In the genomic region with DNA sequence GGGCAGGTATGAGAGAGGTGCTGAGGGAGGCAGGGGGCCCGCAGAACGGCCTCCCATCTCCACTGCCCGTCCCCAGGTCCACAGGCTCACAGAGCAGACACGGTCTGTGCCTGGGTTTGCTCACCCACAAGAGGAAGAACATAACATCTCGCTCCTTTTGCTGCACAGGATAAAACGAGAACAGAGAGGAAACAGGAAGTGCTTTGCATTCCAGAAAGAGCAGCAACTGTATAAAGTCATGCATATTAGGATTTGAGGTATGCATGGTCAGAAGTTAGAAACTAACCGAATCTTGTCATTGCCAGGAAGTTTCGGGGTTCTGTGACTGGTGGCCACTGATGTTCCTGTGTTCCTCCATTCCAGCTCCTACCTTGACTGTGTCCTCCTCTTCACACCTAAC, we compare ENCODE assay signal across 1 cellular context.
TF ChIP-seq lines count a peak whose summit lies in the region.

No MANE protein-coding gene starts in this region.

TF ChIP-seq in WTC11, 78 proteins besides CTCF, POLR2A, EP300 and RAD21 (continued from another document):
- TF ChIP-seq, protein P1, sequence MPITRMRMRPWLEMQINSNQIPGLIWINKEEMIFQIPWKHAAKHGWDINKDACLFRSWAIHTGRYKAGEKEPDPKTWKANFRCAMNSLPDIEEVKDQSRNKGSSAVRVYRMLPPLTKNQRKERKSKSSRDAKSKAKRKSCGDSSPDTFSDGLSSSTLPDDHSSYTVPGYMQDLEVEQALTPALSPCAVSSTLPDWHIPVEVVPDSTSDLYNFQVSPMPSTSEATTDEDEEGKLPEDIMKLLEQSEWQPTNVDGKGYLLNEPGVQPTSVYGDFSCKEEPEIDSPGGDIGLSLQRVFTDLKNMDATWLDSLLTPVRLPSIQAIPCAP (CRISPR knock-in tag; IDR thresholded peaks at IDR 0.05): no peak
- TF ChIP-seq FOXP1 (CRISPR knock-in tag; IDR thresholded peaks at IDR 0.05; ENCODE audit: borderline replicate concordance): no peak
- TF ChIP-seq, protein P2, sequence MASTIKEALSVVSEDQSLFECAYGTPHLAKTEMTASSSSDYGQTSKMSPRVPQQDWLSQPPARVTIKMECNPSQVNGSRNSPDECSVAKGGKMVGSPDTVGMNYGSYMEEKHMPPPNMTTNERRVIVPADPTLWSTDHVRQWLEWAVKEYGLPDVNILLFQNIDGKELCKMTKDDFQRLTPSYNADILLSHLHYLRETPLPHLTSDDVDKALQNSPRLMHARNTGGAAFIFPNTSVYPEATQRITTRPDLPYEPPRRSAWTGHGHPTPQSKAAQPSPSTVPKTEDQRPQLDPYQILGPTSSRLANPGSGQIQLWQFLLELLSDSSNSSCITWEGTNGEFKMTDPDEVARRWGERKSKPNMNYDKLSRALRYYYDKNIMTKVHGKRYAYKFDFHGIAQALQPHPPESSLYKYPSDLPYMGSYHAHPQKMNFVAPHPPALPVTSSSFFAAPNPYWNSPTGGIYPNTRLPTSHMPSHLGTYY (CRISPR knock-in tag; IDR thresholded peaks at IDR 0.05): no peak
- TF ChIP-seq PRRX2 (CRISPR knock-in tag; IDR thresholded peaks at IDR 0.05): no peak
TF ChIP-seq in WTC11: peak in this region for 0.
